Comparison of ENCODE assay signal across 13 cellular contexts in genomic region chr14:75198291-75198933, GRCh38. TPM values are rescaled to one million over a fixed set of nuclear protein-coding genes. Genes with fewer than 3 reads are reported as not detected.
DNase-seq lines count a peak whose midpoint lies in the region; ATAC-seq and TF ChIP-seq lines count a peak whose summit lies in the region.
"Had no signal": no experiment of that assay in that cellular context is flagged by ENCODE, and none has a peak within 500 bp of the region (broad histone marks: within the 10 kb centered on the region; RNA-seq: fewer than 3 reads in every experiment).

No MANE protein-coding gene starts in this region.

- H3K4me3 ChIP-seq in SK-N-SH (ENCODE audit: low read depth in 2 of 2, low read length in 1 of 2) (no peak overlapping the region), smooth muscle cell (no peak overlapping the region)

- H3K9me3 ChIP-seq in SK-N-SH = no peaks in the 10 kb centered on the region
- H3K9me3 ChIP-seq in smooth muscle cell (replicated peaks; ENCODE audit: low read depth) = no peaks in the 10 kb centered on the region

- DNase-seq in DMS53 (lab: John Stamatoyannopoulos, UW) = peak; percentile 11
- DNase-seq in DMS53 treated with DMSO at 0.1 percent for 48 hours (lab: John Stamatoyannopoulos, UW; ENCODE audit: unreplicated experiment) = no peak
- peak; percentile 42 for DNase-seq in SK-N-SH
- peak; percentile 76 for DNase-seq in left ventricle myocardium superior
- DNase-seq in smooth muscle cell (lab: John Stamatoyannopoulos, UW; ENCODE audit: unreplicated experiment) = no peak
- DNase-seq in HUDEP-2 (lab: John Stamatoyannopoulos, UW; ENCODE audit: unreplicated experiment in 76 of 76) = no peak
- DNase-seq: activated CD4-positive, alpha-beta memory T cell treated with anti-CD3 and anti-CD28 coated beads for 36 hours; amniotic stem cell; erythroblast; kidney glomerular epithelial cell had no signal

- WGBS in SK-N-SH (ENCODE audit: low lambda C conversion rate) = 57% methylated on average over 11 of the region's 11 CpGs
- WGBS in smooth muscle cell (ENCODE audit: low lambda C conversion rate) = 69% methylated on average over 11 of the region's 11 CpGs

- H3K36me3 ChIP-seq in SK-N-SH (replicated peaks in 1 of 2; ENCODE audit: control insufficient read depth in 1 of 2, insufficient read depth in 2 of 2, low read length in 1 of 2) (no peaks in the 10 kb centered on the region), smooth muscle cell (ENCODE audit: low read depth) (no peaks in the 10 kb centered on the region)

- no peaks in the 10 kb centered on the region for H3K9me2 ChIP-seq in SK-N-SH

- no peak for TF ChIP-seq CTCF in SK-N-SH (IDR thresholded peaks at IDR 0.05)
- TF ChIP-seq CTCF in smooth muscle cell (IDR thresholded peaks at IDR 0.05; ENCODE audit: borderline replicate concordance, insufficient read depth, poor library complexity, severe bottlenecking) = no peak

- intact Hi-C loops in left ventricle myocardium superior (cut with micrococcal nuclease) = no loop called here

- H3F3A ChIP-seq in SK-N-SH (replicated peaks; ENCODE audit: insufficient read depth) (no peaks in the 10 kb centered on the region), smooth muscle cell (ENCODE audit: low read depth) (no peaks in the 10 kb centered on the region)

- H2AFZ ChIP-seq in SK-N-SH (ENCODE audit: low read depth) (no peak overlapping the region), smooth muscle cell (ENCODE audit: low read depth) (peak overlapping the region; percentile 57)

- H3K27me3 ChIP-seq in SK-N-SH (ENCODE audit: insufficient read depth) = no peaks in the 10 kb centered on the region
- H3K27me3 ChIP-seq in smooth muscle cell (ENCODE audit: low read depth) = no peaks in the 10 kb centered on the region

- ATAC-seq in left ventricle myocardium superior (peak; percentile 94), GM18511 (IDR thresholded peaks at IDR 0.05; ENCODE audit: unreplicated experiment) (no peak), HG02870 (IDR thresholded peaks at IDR 0.05; ENCODE audit: unreplicated experiment) (no peak)

- no peak for TF ChIP-seq EP300 in SK-N-SH (IDR thresholded peaks at IDR 0.05; ENCODE audit: borderline replicate concordance in 1 of 2, low read depth in 1 of 2, low read length in 1 of 2)

- CTCF ChIA-PET in SK-N-SH (lab: Yijun Ruan, JAX) = interaction anchor here (1.2 kb wide), 1 partner anchor 15 kb away, joined by 3 read pairs; no protein-coding TSS in a partner anchor

- H3K4me1 ChIP-seq in SK-N-SH (ENCODE audit: control insufficient read depth in 1 of 2, insufficient read depth in 2 of 2, low read depth in 1 of 2, low read length in 1 of 2) (peaks cover 0 to 11% of the 10 kb centered on the region in 2 experiments; a peak in 1 of 4 replicates), smooth muscle cell (ENCODE audit: low read depth) (no peaks in the 10 kb centered on the region)

- H3K4me2 ChIP-seq in SK-N-SH (no peak overlapping the region), smooth muscle cell (peak overlapping the region; percentile 32)

- H3K9ac ChIP-seq in SK-N-SH = no peak overlapping the region
- no peak overlapping the region for H3K9ac ChIP-seq in smooth muscle cell (ENCODE audit: low read depth)

- H4K20me1 ChIP-seq in SK-N-SH (ENCODE audit: insufficient read depth) (no peaks in the 10 kb centered on the region), smooth muscle cell (ENCODE audit: low read depth) (no peaks in the 10 kb centered on the region)

- H3K79me2 ChIP-seq in SK-N-SH (ENCODE audit: insufficient read depth) (no peaks in the 10 kb centered on the region), smooth muscle cell (ENCODE audit: low read depth) (no peaks in the 10 kb centered on the region)

- POLR2A ChIA-PET in SK-N-SH (lab: Yijun Ruan, JAX) = no interaction called here

- H3K27ac ChIP-seq in SK-N-SH (ENCODE audit: low read depth in 2 of 2, low read length in 1 of 2) (no peak overlapping the region), smooth muscle cell (ENCODE audit: low read depth) (no peak overlapping the region)
- H3K27ac ChIP-seq: 22Rv1 had no signal

- no peak for TF ChIP-seq RAD21 in SK-N-SH (IDR thresholded peaks at IDR 0.05; ENCODE audit: low read length)

TF ChIP-seq in SK-N-SH, 30 proteins besides CTCF, POLR2A, EP300 and RAD21:
- TF ChIP-seq RCOR1 (IDR thresholded peaks at IDR 0.05; ENCODE audit: low read length) = no peak
TF ChIP-seq in SK-N-SH: peak in this region for 0.

RNA-seq across cellular contexts. Expression of gene TMED10, which starts 22.0 kb away (rescaled TPM):
- polyA plus RNA-seq in SK-N-SH (2012; rRNA removed) (168 and 287 TPM in 2 replicates), smooth muscle cell (403 and 473 TPM in 2 replicates)
- polyA plus RNA-seq in SK-N-SH (2012; cell fraction: cytosol; rRNA removed) = 220 and 236 TPM in 2 replicates
- 84.3 and 162 TPM in 2 replicates for polyA plus RNA-seq in SK-N-SH (2012; cell fraction: nucleus; rRNA removed)
- total RNA-seq in left ventricle myocardium superior (266 TPM), smooth muscle cell (566 and 645 TPM in 2 replicates)

Comparison
In these comparisons a context has a peak if more than half of its experiments do, and no peak if none do; other contexts are left out.
1. DNase-seq: peak in DMS53 (single experiment), SK-N-SH (single experiment) and left ventricle myocardium superior (single experiment); none in DMS53 treated with DMSO at 0.1 percent for 48 hours (single experiment), smooth muscle cell (single experiment) and HUDEP-2 (0 of 76).